In the genomic region with DNA sequence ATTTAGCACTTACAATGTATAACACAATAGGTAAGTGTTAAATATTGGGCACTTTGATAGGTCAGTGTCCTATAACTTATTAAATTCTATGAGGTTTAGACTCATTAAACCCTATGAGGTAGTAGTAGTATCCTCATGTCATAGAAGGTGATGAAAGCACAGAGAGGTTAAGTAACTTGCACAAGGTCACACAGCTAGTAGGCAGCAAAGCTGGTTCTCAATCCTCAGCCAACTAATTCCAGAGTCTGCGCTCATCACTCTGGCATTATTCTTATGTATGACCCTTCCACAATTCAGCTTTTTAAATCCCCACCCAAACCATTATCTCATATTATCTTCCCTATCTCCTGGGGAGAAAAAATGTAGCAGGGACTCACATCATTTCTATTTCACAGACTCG, we compare ENCODE assay signal across 28 cellular contexts.
"Had no signal": no experiment of that assay in that cellular context is flagged by ENCODE, and none has a peak within 500 bp of the region (broad histone marks: within the 10 kb centered on the region; RNA-seq: fewer than 3 reads in every experiment).

No MANE protein-coding gene starts in this region.

- H3K27ac Mint-ChIP-seq: dendritic cell treated with granulocyte-macrophage colony-stimulating factor and Interleukin-4, amounts not matched to agents 40 ng/mL and 50 ng/mL, for 4 days; effector memory CD8-positive, alpha-beta T cell; endodermal cell; mesothelial cell of epicardium; naive B cell had no signal

- H3K36me3 ChIP-seq: colonic mucosa, esophagus squamous epithelium, gastrocnemius medialis, heart left ventricle, left lung, lower lobe of right lung had no signal

- H3K79me2 ChIP-seq: hepatocyte had no signal

- H3K36me3 Mint-ChIP-seq: mesothelial cell of epicardium had no signal

- H3K4me1 ChIP-seq: colonic mucosa, esophagus squamous epithelium, gastrocnemius medialis, heart left ventricle, left lung, lower lobe of right lung had no signal

- H3K4me3 Mint-ChIP-seq: dendritic cell treated with granulocyte-macrophage colony-stimulating factor and Interleukin-4, amounts not matched to agents 40 ng/mL and 50 ng/mL, for 4 days; effector memory CD8-positive, alpha-beta T cell; endodermal cell; mesothelial cell of epicardium; naive B cell had no signal

- H2AFZ ChIP-seq: hepatocyte had no signal

- FAIRE-seq: endometrium, islet of Langerhans, keratinocyte had no signal

- H3K4me1 Mint-ChIP-seq: mesothelial cell of epicardium, naive B cell had no signal

- H3K4me2 ChIP-seq: hepatocyte had no signal

- H3K9me3 ChIP-seq: colonic mucosa had no signal

- ATAC-seq: effector memory CD8-positive, alpha-beta T cell; esophagus mucosa; gastrocnemius medialis; heart left ventricle; left cardiac atrium; left lung; left ventricle myocardium superior; lower lobe of right lung; mucosa of descending colon had no signal

- H3K27ac ChIP-seq: colonic mucosa, epithelial cell of prostate, esophagus squamous epithelium, gastrocnemius medialis, heart left ventricle, hepatocyte, left lung, lower lobe of right lung had no signal

- H3K27me3 ChIP-seq: colonic mucosa, gastrocnemius medialis, hepatocyte, left lung had no signal

- H3K27me3 Mint-ChIP-seq: dendritic cell treated with granulocyte-macrophage colony-stimulating factor and Interleukin-4, amounts not matched to agents 40 ng/mL and 50 ng/mL, for 4 days had no signal

- DNase-seq: colonic mucosa; cortex of kidney; effector CD8-positive, alpha-beta T cell; effector memory CD8-positive, alpha-beta T cell; endodermal cell; erythroblast; esophagus squamous epithelium; foreskin fibroblast; foreskin melanocyte; gastrocnemius medialis; glutamatergic neuron; heart left ventricle; hypothalamus; left cardiac atrium; left lung; left ventricle myocardium superior; lower lobe of right lung; mesenchymal stem cell; mucosa of descending colon; naive B cell had no signal

- H3K4me3 ChIP-seq: colonic mucosa, esophagus squamous epithelium, gastrocnemius medialis, heart left ventricle, hepatocyte, left lung, lower lobe of right lung, mucosa of descending colon had no signal
